In genomic region chr5:107385701-107386100, GRCh38 we compare ENCODE assay signal across 32 cellular contexts.
"Had no signal": no experiment of that assay in that cellular context is flagged by ENCODE, and none has a peak within 500 bp of the region (broad histone marks: within the 10 kb centered on the region; RNA-seq: fewer than 3 reads in every experiment).

No MANE protein-coding gene starts in this region.

- DNase-seq: activated CD4-positive, alpha-beta T cell treated with anti-CD3 and anti-CD28 coated beads for 36 hours; activated CD4-positive, alpha-beta T cell treated with anti-CD3 and anti-CD28 coated beads, Interleukin-2, amount 10 ng/mL, durations not matched to agents 7 days and 5 days; activated CD4-positive, alpha-beta T cell treated with anti-CD3 and anti-CD28 coated beads, Interleukin-2, amount 50 U/mL, for 48 hours; activated CD8-positive, alpha-beta memory T cell treated with anti-CD3 and anti-CD28 coated beads, Interleukin-2, amount 50 U/mL, for 4 hours; activated CD8-positive, alpha-beta T cell treated with anti-CD3 and anti-CD28 coated beads, Interleukin-2, amount 10 ng/mL, durations not matched to agents 7 days and 5 days; activated gamma-delta T cell treated with Interleukin-2 at 50 U/mL for 16 hours; activated naive CD4-positive, alpha-beta T cell treated with anti-CD3 and anti-CD28 coated beads for 36 hours; activated T-cell treated with anti-CD3 and anti-CD28 coated beads for 4 hours; activated T-cell treated with anti-CD3 and anti-CD28 coated beads, Interleukin-2, amount 50 U/mL, for 4 hours; adrenal gland; body of pancreas; Karpas-422; NCI-H1048; NCI-H1105 treated with DMSO at 0.1 percent for 48 hours; NCI-H1436; NCI-H1694; NCI-H1930; NCI-H510A; NCI-H526; NCI-H748 treated with DMSO at 0.1 percent for 48 hours; NK-92 treated with Interleukin-12 subunit alpha and Interleukin-12 subunit beta, amount 100 ng/mL, for 24 hours; SHP77; SJCRH30; T1000 had no signal

- H3K27me3 Mint-ChIP-seq: activated CD4-positive, alpha-beta T cell treated with anti-CD3 and anti-CD28 coated beads for 36 hours had no signal

- H3K4me3 ChIP-seq: adrenal gland, body of pancreas, breast epithelium, SJCRH30, SK-N-MC had no signal

- FAIRE-seq: astrocyte had no signal

- H3K36me3 Mint-ChIP-seq: activated naive CD4-positive, alpha-beta T cell treated with anti-CD3 and anti-CD28 coated beads, Interleukin-2, amount 50 U/mL, for 72 hours; WTC11 had no signal

- H3K9me3 ChIP-seq: adrenal gland, body of pancreas, breast epithelium, SJCRH30 had no signal

- ATAC-seq: activated CD4-positive, alpha-beta T cell treated with anti-CD3 and anti-CD28 coated beads for 36 hours; activated CD4-positive, CD25-positive, alpha-beta regulatory T cell treated with anti-CD3 and anti-CD28 coated beads, Interleukin-2, amount 50 U/mL, for 24 hours; activated CD8-positive, alpha-beta T cell treated with anti-CD3 and anti-CD28 coated beads, Interleukin-2, amount 10 ng/mL, durations not matched to agents 7 days and 5 days; activated naive CD4-positive, alpha-beta T cell treated with anti-CD3 and anti-CD28 coated beads, Interleukin-2, amount 50 U/mL, for 72 hours; activated T-cell treated with anti-CD3 and anti-CD28 coated beads, Interleukin-2, amount 50 U/mL, for 4 hours; body of pancreas; Panc1; WTC11 had no signal

- H3K36me3 ChIP-seq: adrenal gland, breast epithelium had no signal

- H3K27me3 ChIP-seq: adrenal gland, body of pancreas, breast epithelium, SJCRH30 had no signal

- H3K9me3 Mint-ChIP-seq: activated CD4-positive, alpha-beta T cell treated with anti-CD3 and anti-CD28 coated beads, Interleukin-2, amount 10 ng/mL, durations not matched to agents 7 days and 5 days; activated naive CD4-positive, alpha-beta T cell treated with anti-CD3 and anti-CD28 coated beads for 36 hours; activated naive CD4-positive, alpha-beta T cell treated with anti-CD3 and anti-CD28 coated beads, Interleukin-2, amount 50 U/mL, for 72 hours; activated T-cell treated with anti-CD3 and anti-CD28 coated beads, Interleukin-2, amount 50 U/mL, for 4 hours; activated T-helper 1 cell treated with anti-CD3 and anti-CD28 coated beads, Interleukin-12 subunit alpha, Interleukin-12 subunit beta, Interleukin-2, Interleukin-4 antibody, amounts not matched to agents 30 ng/mL and 10 ng/mL and 1 ng/mL, durations not matched to agents 14 hours and 24 hours and 36 hours; WTC11 had no signal

- H3K27ac Mint-ChIP-seq: activated CD4-positive, alpha-beta T cell treated with anti-CD3 and anti-CD28 coated beads for 36 hours; activated CD4-positive, alpha-beta T cell treated with anti-CD3 and anti-CD28 coated beads, Interleukin-2, amount 10 ng/mL, durations not matched to agents 7 days and 5 days; activated CD8-positive, alpha-beta T cell treated with anti-CD3 and anti-CD28 coated beads, Interleukin-2, amount 10 ng/mL, durations not matched to agents 7 days and 5 days; activated naive CD4-positive, alpha-beta T cell treated with anti-CD3 and anti-CD28 coated beads for 36 hours; activated naive CD4-positive, alpha-beta T cell treated with anti-CD3 and anti-CD28 coated beads, Interleukin-2, amount 50 U/mL, for 72 hours; activated T-helper 1 cell treated with anti-CD3 and anti-CD28 coated beads, Interleukin-12 subunit alpha, Interleukin-12 subunit beta, Interleukin-2, Interleukin-4 antibody, amounts not matched to agents 30 ng/mL and 10 ng/mL and 1 ng/mL, durations not matched to agents 14 hours and 24 hours and 36 hours; WTC11 had no signal

- H3K4me3 Mint-ChIP-seq: activated CD4-positive, alpha-beta T cell treated with anti-CD3 and anti-CD28 coated beads for 36 hours; activated CD4-positive, alpha-beta T cell treated with anti-CD3 and anti-CD28 coated beads, Interleukin-2, amount 10 ng/mL, durations not matched to agents 7 days and 5 days; activated CD8-positive, alpha-beta T cell treated with anti-CD3 and anti-CD28 coated beads, Interleukin-2, amount 10 ng/mL, durations not matched to agents 7 days and 5 days; activated naive CD4-positive, alpha-beta T cell treated with anti-CD3 and anti-CD28 coated beads for 36 hours; activated T-cell treated with anti-CD3 and anti-CD28 coated beads, Interleukin-2, amount 50 U/mL, for 4 hours; activated T-helper 1 cell treated with anti-CD3 and anti-CD28 coated beads, Interleukin-12 subunit alpha, Interleukin-12 subunit beta, Interleukin-2, Interleukin-4 antibody, amounts not matched to agents 30 ng/mL and 10 ng/mL and 1 ng/mL, durations not matched to agents 14 hours and 24 hours and 36 hours; WTC11 had no signal

- H3K27ac ChIP-seq: adrenal gland, body of pancreas, breast epithelium, SJCRH30, SK-N-MC had no signal
